7 cellular contexts compared by ENCODE assay signal in the genomic region with DNA sequence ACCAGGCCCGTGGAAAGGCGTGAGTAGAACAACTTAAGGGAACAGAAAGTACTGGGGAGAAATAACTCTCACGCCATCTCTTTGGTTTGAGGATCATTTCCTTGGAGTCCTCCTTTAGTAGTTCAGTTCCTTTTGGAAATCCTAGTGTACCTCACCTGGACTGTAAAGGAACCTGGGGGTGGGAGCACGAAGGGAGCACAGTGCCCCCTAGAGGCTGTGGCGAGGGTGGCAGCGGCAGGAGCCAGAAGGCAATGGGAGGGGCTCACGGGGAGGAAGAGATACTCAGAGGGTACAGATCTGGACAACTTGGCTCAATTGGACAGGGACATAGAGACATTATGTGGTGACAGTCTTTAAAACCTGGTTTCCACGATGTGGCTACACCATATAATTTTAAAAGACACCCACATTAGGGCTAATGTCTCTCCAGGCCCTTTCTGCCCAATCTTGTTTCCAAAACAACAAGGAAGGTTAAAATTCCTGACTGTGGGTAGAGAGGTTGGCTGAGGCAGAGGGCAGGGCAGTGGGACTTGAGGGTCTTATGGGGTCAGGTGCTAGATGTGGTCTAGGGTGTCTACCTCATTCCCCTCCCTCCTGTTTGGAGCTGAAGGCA.
DNase-seq lines count a peak whose midpoint lies in the region; ATAC-seq, FAIRE-seq and TF ChIP-seq lines count a peak whose summit lies in the region.

No MANE protein-coding gene starts in this region.

- H3K36me3 ChIP-seq in small intestine (ENCODE audit: control insufficient read depth in 2 of 2, insufficient read depth in 2 of 2, low read length in 2 of 2): no peaks in the 10 kb centered on the region

- 32 to 42% (median 35%) methylated on average over 8 of the region's 8 CpGs for WGBS in small intestine, 3 donors

- CTCF ChIA-PET in GM10248 (lab: Yijun Ruan, JAX): interaction anchor here (0.7 to 1.9 kb wide), 8 partner anchors 15 to 414 kb away, joined by 3 to 14 read pairs (median 5); no protein-coding TSS in a partner anchor

- H3K9me3 ChIP-seq in small intestine (ENCODE audit: control insufficient read depth, low read depth): no peaks in the 10 kb centered on the region

- POLR2A ChIA-PET in GM10248 (lab: Yijun Ruan, JAX): no interaction called here

- peak; percentile 73 for TF ChIP-seq CTCF in GM10248 (IDR thresholded peaks at IDR 0.05; ENCODE audit: control extremely low read depth, extremely low read depth, low read depth, missing control alignments)

- H3K27ac ChIP-seq in small intestine (ENCODE audit: low read depth in 1 of 2, low read length in 1 of 2): no peak overlapping the region

- no peaks in the 10 kb centered on the region for H3K27me3 ChIP-seq in small intestine (ENCODE audit: control insufficient read depth in 2 of 2, insufficient read depth in 2 of 2, low read length in 2 of 2)

- no peak for FAIRE-seq in small intestine (lab: Jason Lieb, UNC)

- H3K4me1 ChIP-seq in small intestine (ENCODE audit: control insufficient read depth in 2 of 2, insufficient read depth in 1 of 2, low read depth in 1 of 2, low read length in 1 of 2): no peaks in the 10 kb centered on the region

- H3K4me3 ChIP-seq in small intestine (ENCODE audit: low read depth in 1 of 2, low read length in 2 of 2): no peak overlapping the region

- ATAC-seq in HG02642 (IDR thresholded peaks at IDR 0.05; ENCODE audit: poor library complexity, unreplicated experiment) (peak; percentile 57), HG03196 (IDR thresholded peaks at IDR 0.05; ENCODE audit: unreplicated experiment) (no peak)

- DNase-seq in GM10248 (ENCODE audit: extremely low spot score): peak; percentile 83
- peak; percentile 33 to 39 for DNase-seq in NOMO-1 (lab: John Stamatoyannopoulos, UW; ENCODE audit: unreplicated experiment in 2 of 2)
- peak; percentile 79 for DNase-seq in activated T-cell treated with anti-CD3 and anti-CD28 coated beads, Interleukin-2, amount 50 U/mL, for 48 hours
- DNase-seq in glomerular visceral epithelial cell (ENCODE audit: extremely low spot score): peak; percentile 18
- peak; percentile 61 for DNase-seq in small intestine

Comparison
In these comparisons a context has a peak if more than half of its experiments do, and no peak if none do; other contexts are left out.
1. DNase-seq: peak in every context shown above with its lines; median percentile 83 in GM10248; 79 in activated T-cell treated with anti-CD3 and anti-CD28 coated beads, Interleukin-2, amount 50 U/mL, for 48 hours; 61 in small intestine; 36 in NOMO-1; 18 in glomerular visceral epithelial cell.